Comparison of ENCODE assay signal across 12 cellular contexts in the genomic region with DNA sequence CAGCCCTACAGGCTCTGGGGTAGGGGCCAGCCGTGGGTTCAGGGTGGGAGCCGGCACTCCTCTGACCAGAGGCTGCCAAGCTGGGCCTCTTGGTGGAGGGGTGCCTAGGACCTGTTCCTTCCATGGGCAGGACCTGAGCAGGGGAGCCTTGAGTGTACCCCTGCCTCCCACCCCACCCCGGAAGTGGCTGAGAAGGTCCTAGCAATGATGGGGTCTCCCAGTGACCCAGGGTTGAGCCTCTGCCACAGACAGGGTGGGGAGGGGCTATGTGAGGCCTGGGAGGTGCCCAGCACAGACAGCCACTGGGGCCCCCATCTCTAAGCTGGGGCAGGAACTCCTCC. TPM values are rescaled to one million over a fixed set of nuclear protein-coding genes. Genes with fewer than 3 reads are reported as not detected.
DNase-seq lines count a peak whose midpoint lies in the region; ATAC-seq and TF ChIP-seq lines count a peak whose summit lies in the region.
"Had no signal": no experiment of that assay in that cellular context is flagged by ENCODE, and none has a peak within 500 bp of the region (broad histone marks: within the 10 kb centered on the region; RNA-seq: fewer than 3 reads in every experiment).

No MANE protein-coding gene starts in this region.

- TF ChIP-seq CTCF in cardiac muscle cell (IDR thresholded peaks at IDR 0.05; ENCODE audit: low read depth, low read length) (no peak), right atrium auricular region (IDR thresholded peaks at IDR 0.05) (no peak)

- peaks cover 88% of the 10 kb centered on the region for H3K4me1 ChIP-seq in cardiac muscle cell (ENCODE audit: low read depth)
- H3K4me1 ChIP-seq in right atrium auricular region: peaks cover 0 to 100% of the 10 kb centered on the region in 2 donors
- peaks cover 91% of the 10 kb centered on the region for H3K4me1 ChIP-seq in rectal smooth muscle tissue (ENCODE audit: control insufficient read depth, insufficient read depth, low read length)
- H3K4me1 ChIP-seq in urinary bladder (ENCODE audit: insufficient read depth): no peaks in the 10 kb centered on the region

- H3K9me3 ChIP-seq in cardiac muscle cell (ENCODE audit: low read depth) (no peaks in the 10 kb centered on the region), right atrium auricular region (no peaks in the 10 kb centered on the region)

- H3K27ac ChIP-seq in cardiac muscle cell (peak overlapping the region; percentile 99), right atrium auricular region (peak overlapping the region; percentile 85 to 93), rectal smooth muscle tissue (ENCODE audit: low read depth, low read length) (peak overlapping the region; percentile 98), urinary bladder (ENCODE audit: low read depth) (peak overlapping the region; percentile 74)

- H3K27me3 ChIP-seq in cardiac muscle cell: no peaks in the 10 kb centered on the region
- H3K27me3 ChIP-seq in right atrium auricular region: no peaks in the 10 kb centered on the region
- no peaks in the 10 kb centered on the region for H3K27me3 ChIP-seq in rectal smooth muscle tissue (ENCODE audit: control insufficient read depth, insufficient read depth, low read length)

- WGBS in urinary bladder: 28% methylated on average over 3 of the region's 3 CpGs

- no peak for ATAC-seq in left ventricle myocardium superior
- ATAC-seq: activated T-helper 17 cell treated with anti-CD3 and anti-CD28 coated beads, Interleukin-2, amount 50 U/mL, for 72 hours; PC-3 had no signal

- intact Hi-C loops in left ventricle myocardium superior (cut with micrococcal nuclease): no loop called here

- H3K4me3 ChIP-seq in cardiac muscle cell (no peak overlapping the region), right atrium auricular region (no peak overlapping the region), rectal smooth muscle tissue (ENCODE audit: low read length) (no peak overlapping the region), urinary bladder (ENCODE audit: low read depth, low read length) (no peak overlapping the region)

- no peak overlapping the region for H3K9ac ChIP-seq in rectal smooth muscle tissue (ENCODE audit: low read length)

- H3K36me3 ChIP-seq in cardiac muscle cell (no peaks in the 10 kb centered on the region), right atrium auricular region (no peaks in the 10 kb centered on the region), rectal smooth muscle tissue (ENCODE audit: control insufficient read depth, insufficient read depth, low read length) (no peaks in the 10 kb centered on the region), urinary bladder (ENCODE audit: insufficient read depth) (no peaks in the 10 kb centered on the region)

- DNase-seq in cardiac muscle cell (ENCODE audit: low read depth in 1 of 2, low spot score in 1 of 2) (no peak), left ventricle myocardium superior (no peak), right atrium auricular region (ENCODE audit: low spot score) (no peak), SW480 (ENCODE audit: low spot score) (no peak), NCI-H2227 treated with DMSO at 0.1 percent for 48 hours (lab: John Stamatoyannopoulos, UW) (no peak), iPS-NIHi11 (ENCODE audit: low spot score) (no peak)
- DNase-seq: activated CD4-positive, alpha-beta memory T cell treated with anti-CD3 and anti-CD28 coated beads, Interleukin-2, amount 10 ng/mL, durations not matched to agents 7 days and 5 days; PC-3 had no signal

RNA-seq across cellular contexts. Expression of gene MTSS2, which starts 6.2 kb away (rescaled TPM):
- total RNA-seq in cardiac muscle cell (47.2 and 82.3 TPM in 2 replicates), left ventricle myocardium superior (101 TPM), right atrium auricular region (10 to 100 TPM; 35.3 to 44.7 TPM), urinary bladder (29.3 TPM)
- polyA plus RNA-seq in cardiac muscle cell (12.4 and 22.7 TPM in 2 replicates), urinary bladder (82.0 TPM)

RNA-seq across cellular contexts. Expression of gene IL34, which starts 45.7 kb away (rescaled TPM):
- not detected in 2 replicates for total RNA-seq in cardiac muscle cell
- 0.10 TPM in 1 of 2 replicates, not detected in the other for polyA plus RNA-seq in cardiac muscle cell
- 1.5 TPM for total RNA-seq in left ventricle myocardium superior
- 1 to 10 TPM in 1 of 2 donors, under 1 TPM in 1; 0.39 to 2.2 TPM for total RNA-seq in right atrium auricular region
- 10.6 TPM for total RNA-seq in urinary bladder
- 2.8 TPM for polyA plus RNA-seq in urinary bladder
- total RNA-seq: activated CD4-positive, alpha-beta memory T cell treated with anti-CD3 and anti-CD28 coated beads, Interleukin-2, amount 10 ng/mL, durations not matched to agents 7 days and 5 days; activated T-helper 17 cell treated with anti-CD3 and anti-CD28 coated beads, Interleukin-2, amount 50 U/mL, for 72 hours; HT1080; PC-3 had no signal
